In the genomic region with DNA sequence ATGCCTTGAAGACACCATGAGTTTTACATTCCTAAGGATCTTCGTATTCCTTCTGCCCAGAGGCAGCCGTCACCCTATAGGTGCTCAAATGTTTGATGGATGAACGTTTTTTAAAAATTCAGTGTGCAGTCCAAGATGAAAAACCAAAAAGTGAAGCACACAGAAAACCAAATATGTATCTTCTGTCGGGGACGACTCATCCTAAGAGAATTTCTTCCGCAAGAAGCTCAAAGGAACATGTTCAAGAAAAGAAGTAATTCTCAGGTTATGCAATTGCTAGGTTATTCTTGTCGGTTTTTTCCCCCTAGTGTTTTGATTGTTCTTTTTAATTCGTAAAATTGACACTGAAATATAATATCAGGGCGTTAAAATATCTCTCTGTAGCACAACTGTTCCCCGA, we compare ENCODE assay signal across 8 cellular contexts. TPM values are rescaled to one million over a fixed set of nuclear protein-coding genes. Genes with fewer than 3 reads are reported as not detected.
DNase-seq lines count a peak whose midpoint lies in the region; ATAC-seq, FAIRE-seq and TF ChIP-seq lines count a peak whose summit lies in the region.

No MANE protein-coding gene starts in this region.

- H3K4me3 ChIP-seq in BLaER1 treated with 17β-estradiol and CSF1 and Interleukin-3, amounts not matched to agents 10 nM and 100 nM: peak overlapping the region in 7 of 10 experiments; percentile 53 to 68 (median 61); a peak in 11 of 20 replicates
- peak overlapping the region; percentile 59 for H3K4me3 ChIP-seq in LNCaP clone FGC (ENCODE audit: low read depth, low read length)

- peaks cover 31% of the 10 kb centered on the region for H3K4me1 Mint-ChIP-seq in nephron progenitor cell

- peaks cover 0 to 12% (median 6%) of the 10 kb centered on the region in 10 experiments; a peak in 8 of 20 replicates for H3K4me1 ChIP-seq in BLaER1 treated with 17β-estradiol and CSF1 and Interleukin-3, amounts not matched to agents 10 nM and 100 nM

- peaks cover 6% of the 10 kb centered on the region for H3K9me3 Mint-ChIP-seq in nephron progenitor cell

- H3K27me3 Mint-ChIP-seq in nephron progenitor cell (ENCODE audit: low read depth, poor library complexity): peaks cover 5% of the 10 kb centered on the region

- peaks cover 35% of the 10 kb centered on the region for H3K36me3 Mint-ChIP-seq in nephron progenitor cell (ENCODE audit: low read depth)

- peaks cover 0 to 20% (median 6%) of the 10 kb centered on the region in 11 experiments; a peak in 6 of 22 replicates for H4K20me1 ChIP-seq in BLaER1 treated with 17β-estradiol and CSF1 and Interleukin-3, amounts not matched to agents 10 nM and 100 nM

- no peak overlapping the region for H3K27ac ChIP-seq in BLaER1 treated with 17β-estradiol and CSF1 and Interleukin-3, amounts not matched to agents 10 nM and 100 nM
- H3K27ac ChIP-seq in cingulate gyrus (ENCODE audit: low read depth, low read length): peak overlapping the region; percentile 8

- TF ChIP-seq CTCF in LNCaP clone FGC (IDR thresholded peaks at IDR 0.05; ENCODE audit: control insufficient read depth, extremely low read depth, insufficient read depth) (no peak), nephron progenitor cell (IDR thresholded peaks at IDR 0.05) (no peak)

- peaks cover 0 to 14% (median 0%) of the 10 kb centered on the region in 11 experiments; a peak in 5 of 22 replicates for H3K36me3 ChIP-seq in BLaER1 treated with 17β-estradiol and CSF1 and Interleukin-3, amounts not matched to agents 10 nM and 100 nM

- H3K4me3 Mint-ChIP-seq in nephron progenitor cell: peak overlapping the region; percentile 98

- H3K27ac Mint-ChIP-seq in nephron progenitor cell: peak overlapping the region; percentile 99

- peak overlapping the region in 9 of 11 experiments; percentile 55 to 85 (median 77); a peak in 9 of 22 replicates for H3K4me2 ChIP-seq in BLaER1 treated with 17β-estradiol and CSF1 and Interleukin-3, amounts not matched to agents 10 nM and 100 nM

- DNase-seq in LNCaP clone FGC (ENCODE audit: low read depth): no peak
- DNase-seq in nephron progenitor cell: no peak
- DNase-seq in frontal cortex (ENCODE audit: low spot score in 2 of 2): no peak
- DNase-seq in NCI-H446 treated with DMSO at 0.1 percent for 48 hours (lab: John Stamatoyannopoulos, UW): no peak

- peaks cover 0 to 21% (median 13%) of the 10 kb centered on the region in 11 experiments; a peak in 19 of 22 replicates for H3K9me3 ChIP-seq in BLaER1 treated with 17β-estradiol and CSF1 and Interleukin-3, amounts not matched to agents 10 nM and 100 nM (replicated peaks in 1 of 11)

- peaks cover 40 to 62% (median 55%) of the 10 kb centered on the region in 11 experiments for H3K27me3 ChIP-seq in BLaER1 treated with 17β-estradiol and CSF1 and Interleukin-3, amounts not matched to agents 10 nM and 100 nM

- no peak for FAIRE-seq in frontal cortex (lab: Jason Lieb, UNC)

- peak overlapping the region in 5 of 11 experiments; percentile 61 to 79 (median 77); a peak in 6 of 22 replicates for H3K9ac ChIP-seq in BLaER1 treated with 17β-estradiol and CSF1 and Interleukin-3, amounts not matched to agents 10 nM and 100 nM

- ATAC-seq in HG02840 (IDR thresholded peaks at IDR 0.05; ENCODE audit: low FRiP score, unreplicated experiment) (no peak), HG03135 (IDR thresholded peaks at IDR 0.05; ENCODE audit: unreplicated experiment) (no peak)

RNA-seq across cellular contexts. Expression of a gene that starts 1.4 kb away (rescaled TPM):
- 97.8 TPM for total RNA-seq in frontal cortex

RNA-seq across cellular contexts. Expression of a gene that starts 29.1 kb away (rescaled TPM):
- 1,503 TPM for total RNA-seq in frontal cortex
